Comparison of ENCODE assay signal across 1 cellular context in the genomic region with DNA sequence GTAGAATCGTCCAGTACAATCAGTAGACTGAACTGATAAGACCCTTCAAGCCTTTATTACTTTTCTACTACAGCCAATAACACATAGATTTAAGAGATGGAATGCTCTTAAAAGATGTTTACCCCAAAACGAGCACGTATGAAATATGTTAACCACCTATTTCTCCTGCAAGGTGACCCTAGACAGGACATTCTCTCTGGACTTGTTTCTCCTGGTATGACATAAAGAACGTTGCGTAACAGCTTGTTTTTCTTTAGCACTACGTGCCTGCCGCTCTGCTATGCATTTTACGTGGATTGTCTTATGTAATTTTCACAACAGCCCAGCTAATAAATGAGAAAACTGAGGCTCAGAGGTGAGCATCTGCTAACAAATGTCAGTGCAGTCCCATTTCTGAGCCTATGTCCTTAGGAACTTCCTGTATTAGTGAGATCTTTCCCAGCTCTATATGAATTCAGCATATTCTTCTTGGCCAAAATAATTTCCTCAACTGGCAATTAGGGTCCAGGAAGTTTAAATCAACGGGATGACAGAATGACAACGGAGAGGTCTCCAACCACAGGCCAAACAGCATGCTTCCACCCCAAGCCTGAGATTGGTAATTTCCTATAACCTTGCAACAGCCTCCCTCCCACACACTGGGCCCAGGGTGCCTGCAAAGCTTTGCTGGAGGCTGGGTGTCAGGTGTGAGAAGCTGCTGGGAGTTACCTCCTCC.
TF ChIP-seq lines count a peak whose summit lies in the region.

No MANE protein-coding gene starts in this region.

TF ChIP-seq in HepG2, 621 proteins besides CTCF, POLR2A, EP300 and RAD21 (continued from another document and continues in another):
- TF ChIP-seq CSRNP1 (CRISPR knock-in tag; IDR thresholded peaks at IDR 0.05) (no peak), MTA3 (CRISPR knock-in tag; IDR thresholded peaks at IDR 0.05) (no peak), ATAD3A (CRISPR knock-in tag; IDR thresholded peaks at IDR 0.05) (no peak), ZNF383 (CRISPR knock-in tag; IDR thresholded peaks at IDR 0.05; ENCODE audit: borderline replicate concordance) (no peak), SMYD3 (CRISPR knock-in tag; IDR thresholded peaks at IDR 0.05) (no peak; the same call in 1 of the 2 replicates), ZFP90 (CRISPR knock-in tag; IDR thresholded peaks at IDR 0.05; ENCODE audit: borderline replicate concordance) (no peak), ZBTB7B (CRISPR knock-in tag; IDR thresholded peaks at IDR 0.05) (no peak), ZNF773 (CRISPR knock-in tag; IDR thresholded peaks at IDR 0.05; ENCODE audit: borderline replicate concordance) (no peak), ZNF253 (CRISPR knock-in tag; IDR thresholded peaks at IDR 0.05; ENCODE audit: borderline replicate concordance) (peak; percentile 76; the same call in 1 of the 2 replicates), IRF1 (CRISPR knock-in tag; IDR thresholded peaks at IDR 0.05; ENCODE audit: low read depth) (no peak), MBNL3 (CRISPR knock-in tag; conservative IDR thresholded peaks at IDR 0.05) (no peak), CCDC6 (CRISPR knock-in tag; IDR thresholded peaks at IDR 0.05) (no peak), ZNF598 (CRISPR knock-in tag; IDR thresholded peaks at IDR 0.05; ENCODE audit: borderline replicate concordance) (peak; percentile 63; the same call in 1 of the 2 replicates), MTF1 (CRISPR knock-in tag; IDR thresholded peaks at IDR 0.05) (no peak), NRL (CRISPR knock-in tag; IDR thresholded peaks at IDR 0.05; ENCODE audit: borderline replicate concordance) (peak; percentile 69; the same call in 1 of the 2 replicates), RFXANK (CRISPR knock-in tag; IDR thresholded peaks at IDR 0.05) (0 out of 2 replicates have a peak, but pooled peaks have one; percentile 32), ZNF430 (CRISPR knock-in tag; IDR thresholded peaks at IDR 0.05) (peak; percentile 74), TSC22D2 (CRISPR knock-in tag; IDR thresholded peaks at IDR 0.05; ENCODE audit: borderline replicate concordance) (no peak), TARDBP (CRISPR knock-in tag; IDR thresholded peaks at IDR 0.05) (peak; percentile 49; the same call in 1 of the 2 replicates), ZNF512 (CRISPR knock-in tag; IDR thresholded peaks at IDR 0.05) (no peak)
- TF ChIP-seq, protein P1, sequence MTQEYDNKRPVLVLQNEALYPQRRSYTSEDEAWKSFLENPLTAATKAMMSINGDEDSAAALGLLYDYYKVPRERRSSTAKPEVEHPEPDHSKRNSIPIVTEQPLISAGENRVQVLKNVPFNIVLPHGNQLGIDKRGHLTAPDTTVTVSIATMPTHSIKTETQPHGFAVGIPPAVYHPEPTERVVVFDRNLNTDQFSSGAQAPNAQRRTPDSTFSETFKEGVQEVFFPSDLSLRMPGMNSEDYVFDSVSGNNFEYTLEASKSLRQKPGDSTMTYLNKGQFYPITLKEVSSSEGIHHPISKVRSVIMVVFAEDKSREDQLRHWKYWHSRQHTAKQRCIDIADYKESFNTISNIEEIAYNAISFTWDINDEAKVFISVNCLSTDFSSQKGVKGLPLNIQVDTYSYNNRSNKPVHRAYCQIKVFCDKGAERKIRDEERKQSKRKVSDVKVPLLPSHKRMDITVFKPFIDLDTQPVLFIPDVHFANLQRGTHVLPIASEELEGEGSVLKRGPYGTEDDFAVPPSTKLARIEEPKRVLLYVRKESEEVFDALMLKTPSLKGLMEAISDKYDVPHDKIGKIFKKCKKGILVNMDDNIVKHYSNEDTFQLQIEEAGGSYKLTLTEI (CRISPR knock-in tag; conservative IDR thresholded peaks at IDR 0.05): no peak
- TF ChIP-seq, protein P2, sequence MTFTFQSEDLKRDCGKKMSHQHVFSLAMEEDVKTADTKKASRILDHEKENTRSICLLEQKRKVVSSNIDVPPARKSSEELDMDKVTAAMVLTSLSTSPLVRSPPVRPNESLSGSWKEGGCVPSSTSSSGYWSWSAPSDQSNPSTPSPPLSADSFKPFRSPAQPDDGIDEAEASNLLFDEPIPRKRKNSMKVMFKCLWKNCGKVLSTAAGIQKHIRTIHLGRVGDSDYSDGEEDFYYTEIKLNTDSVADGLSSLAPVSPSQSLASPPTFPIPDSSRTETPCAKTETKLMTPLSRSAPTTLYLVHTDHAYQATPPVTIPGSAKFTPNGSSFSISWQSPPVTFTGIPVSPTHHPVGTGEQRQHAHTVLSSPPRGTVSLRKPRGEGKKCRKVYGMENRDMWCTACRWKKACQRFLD (CRISPR knock-in tag; IDR thresholded peaks at IDR 0.05; ENCODE audit: borderline replicate concordance): no peak
- TF ChIP-seq, protein P3, sequence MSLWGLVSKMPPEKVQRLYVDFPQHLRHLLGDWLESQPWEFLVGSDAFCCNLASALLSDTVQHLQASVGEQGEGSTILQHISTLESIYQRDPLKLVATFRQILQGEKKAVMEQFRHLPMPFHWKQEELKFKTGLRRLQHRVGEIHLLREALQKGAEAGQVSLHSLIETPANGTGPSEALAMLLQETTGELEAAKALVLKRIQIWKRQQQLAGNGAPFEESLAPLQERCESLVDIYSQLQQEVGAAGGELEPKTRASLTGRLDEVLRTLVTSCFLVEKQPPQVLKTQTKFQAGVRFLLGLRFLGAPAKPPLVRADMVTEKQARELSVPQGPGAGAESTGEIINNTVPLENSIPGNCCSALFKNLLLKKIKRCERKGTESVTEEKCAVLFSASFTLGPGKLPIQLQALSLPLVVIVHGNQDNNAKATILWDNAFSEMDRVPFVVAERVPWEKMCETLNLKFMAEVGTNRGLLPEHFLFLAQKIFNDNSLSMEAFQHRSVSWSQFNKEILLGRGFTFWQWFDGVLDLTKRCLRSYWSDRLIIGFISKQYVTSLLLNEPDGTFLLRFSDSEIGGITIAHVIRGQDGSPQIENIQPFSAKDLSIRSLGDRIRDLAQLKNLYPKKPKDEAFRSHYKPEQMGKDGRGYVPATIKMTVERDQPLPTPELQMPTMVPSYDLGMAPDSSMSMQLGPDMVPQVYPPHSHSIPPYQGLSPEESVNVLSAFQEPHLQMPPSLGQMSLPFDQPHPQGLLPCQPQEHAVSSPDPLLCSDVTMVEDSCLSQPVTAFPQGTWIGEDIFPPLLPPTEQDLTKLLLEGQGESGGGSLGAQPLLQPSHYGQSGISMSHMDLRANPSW (CRISPR knock-in tag; IDR thresholded peaks at IDR 0.05; ENCODE audit: borderline replicate concordance): no peak
- TF ChIP-seq, protein P4, sequence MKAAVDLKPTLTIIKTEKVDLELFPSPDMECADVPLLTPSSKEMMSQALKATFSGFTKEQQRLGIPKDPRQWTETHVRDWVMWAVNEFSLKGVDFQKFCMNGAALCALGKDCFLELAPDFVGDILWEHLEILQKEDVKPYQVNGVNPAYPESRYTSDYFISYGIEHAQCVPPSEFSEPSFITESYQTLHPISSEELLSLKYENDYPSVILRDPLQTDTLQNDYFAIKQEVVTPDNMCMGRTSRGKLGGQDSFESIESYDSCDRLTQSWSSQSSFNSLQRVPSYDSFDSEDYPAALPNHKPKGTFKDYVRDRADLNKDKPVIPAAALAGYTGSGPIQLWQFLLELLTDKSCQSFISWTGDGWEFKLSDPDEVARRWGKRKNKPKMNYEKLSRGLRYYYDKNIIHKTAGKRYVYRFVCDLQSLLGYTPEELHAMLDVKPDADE (CRISPR knock-in tag; IDR thresholded peaks at IDR 0.05): no peak
- TF ChIP-seq, protein P5, sequence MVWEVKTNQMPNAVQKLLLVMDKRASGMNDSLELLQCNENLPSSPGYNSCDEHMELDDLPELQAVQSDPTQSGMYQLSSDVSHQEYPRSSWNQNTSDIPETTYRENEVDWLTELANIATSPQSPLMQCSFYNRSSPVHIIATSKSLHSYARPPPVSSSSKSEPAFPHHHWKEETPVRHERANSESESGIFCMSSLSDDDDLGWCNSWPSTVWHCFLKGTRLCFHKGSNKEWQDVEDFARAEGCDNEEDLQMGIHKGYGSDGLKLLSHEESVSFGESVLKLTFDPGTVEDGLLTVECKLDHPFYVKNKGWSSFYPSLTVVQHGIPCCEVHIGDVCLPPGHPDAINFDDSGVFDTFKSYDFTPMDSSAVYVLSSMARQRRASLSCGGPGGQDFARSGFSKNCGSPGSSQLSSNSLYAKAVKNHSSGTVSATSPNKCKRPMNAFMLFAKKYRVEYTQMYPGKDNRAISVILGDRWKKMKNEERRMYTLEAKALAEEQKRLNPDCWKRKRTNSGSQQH (CRISPR knock-in tag; IDR thresholded peaks at IDR 0.05; ENCODE audit: low read depth): peak; percentile 68
- TF ChIP-seq, protein P6, sequence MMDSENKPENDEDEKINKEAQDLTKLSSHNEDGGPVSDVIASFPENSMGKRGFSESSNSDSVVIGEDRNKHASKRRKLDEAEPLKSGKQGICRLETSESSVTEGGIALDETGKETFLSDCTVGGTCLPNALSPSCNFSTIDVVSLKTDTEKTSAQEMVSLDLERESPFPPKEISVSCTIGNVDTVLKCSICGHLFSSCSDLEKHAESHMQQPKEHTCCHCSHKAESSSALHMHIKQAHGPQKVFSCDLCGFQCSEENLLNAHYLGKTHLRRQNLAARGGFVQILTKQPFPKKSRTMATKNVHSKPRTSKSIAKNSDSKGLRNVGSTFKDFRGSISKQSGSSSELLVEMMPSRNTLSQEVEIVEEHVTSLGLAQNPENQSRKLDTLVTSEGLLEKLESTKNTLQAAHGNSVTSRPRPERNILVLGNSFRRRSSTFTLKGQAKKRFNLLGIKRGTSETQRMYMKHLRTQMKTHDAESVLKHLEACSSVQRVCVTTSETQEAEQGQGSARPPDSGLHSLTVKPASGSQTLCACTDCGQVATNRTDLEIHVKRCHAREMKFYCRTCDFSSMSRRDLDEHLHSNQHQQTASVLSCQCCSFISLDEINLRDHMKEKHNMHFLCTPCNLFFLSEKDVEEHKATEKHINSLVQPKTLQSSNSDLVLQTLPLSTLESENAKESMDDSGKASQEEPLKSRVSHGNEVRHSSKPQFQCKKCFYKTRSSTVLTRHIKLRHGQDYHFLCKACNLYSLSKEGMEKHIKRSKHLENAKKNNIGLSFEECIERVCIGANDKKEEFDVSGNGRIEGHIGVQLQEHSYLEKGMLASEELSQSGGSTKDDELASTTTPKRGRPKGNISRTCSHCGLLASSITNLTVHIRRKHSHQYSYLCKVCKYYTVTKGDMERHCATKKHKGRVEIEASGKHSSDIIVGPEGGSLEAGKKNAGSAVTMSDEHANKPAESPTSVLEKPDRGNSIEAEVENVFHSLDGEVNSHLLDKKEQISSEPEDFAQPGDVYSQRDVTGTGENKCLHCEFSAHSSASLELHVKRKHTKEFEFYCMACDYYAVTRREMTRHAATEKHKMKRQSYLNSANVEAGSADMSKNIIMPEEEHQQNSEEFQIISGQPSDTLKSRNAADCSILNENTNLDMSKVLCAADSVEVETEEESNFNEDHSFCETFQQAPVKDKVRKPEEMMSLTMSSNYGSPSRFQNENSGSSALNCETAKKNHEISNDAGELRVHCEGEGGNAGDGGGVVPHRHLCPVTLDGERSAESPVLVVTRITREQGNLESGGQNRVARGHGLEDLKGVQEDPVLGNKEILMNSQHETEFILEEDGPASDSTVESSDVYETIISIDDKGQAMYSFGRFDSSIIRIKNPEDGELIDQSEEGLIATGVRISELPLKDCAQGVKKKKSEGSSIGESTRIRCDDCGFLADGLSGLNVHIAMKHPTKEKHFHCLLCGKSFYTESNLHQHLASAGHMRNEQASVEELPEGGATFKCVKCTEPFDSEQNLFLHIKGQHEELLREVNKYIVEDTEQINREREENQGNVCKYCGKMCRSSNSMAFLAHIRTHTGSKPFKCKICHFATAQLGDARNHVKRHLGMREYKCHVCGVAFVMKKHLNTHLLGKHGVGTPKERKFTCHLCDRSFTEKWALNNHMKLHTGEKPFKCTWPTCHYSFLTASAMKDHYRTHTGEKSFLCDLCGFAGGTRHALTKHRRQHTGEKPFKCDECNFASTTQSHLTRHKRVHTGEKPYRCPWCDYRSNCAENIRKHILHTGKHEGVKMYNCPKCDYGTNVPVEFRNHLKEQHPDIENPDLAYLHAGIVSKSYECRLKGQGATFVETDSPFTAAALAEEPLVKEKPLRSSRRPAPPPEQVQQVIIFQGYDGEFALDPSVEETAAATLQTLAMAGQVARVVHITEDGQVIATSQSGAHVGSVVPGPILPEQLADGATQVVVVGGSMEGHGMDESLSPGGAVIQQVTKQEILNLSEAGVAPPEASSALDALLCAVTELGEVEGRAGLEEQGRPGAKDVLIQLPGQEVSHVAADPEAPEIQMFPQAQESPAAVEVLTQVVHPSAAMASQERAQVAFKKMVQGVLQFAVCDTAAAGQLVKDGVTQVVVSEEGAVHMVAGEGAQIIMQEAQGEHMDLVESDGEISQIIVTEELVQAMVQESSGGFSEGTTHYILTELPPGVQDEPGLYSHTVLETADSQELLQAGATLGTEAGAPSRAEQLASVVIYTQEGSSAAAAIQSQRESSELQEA (CRISPR knock-in tag; IDR thresholded peaks at IDR 0.05; ENCODE audit: not compliant biosample characterization): no peak
- TF ChIP-seq, protein P7, sequence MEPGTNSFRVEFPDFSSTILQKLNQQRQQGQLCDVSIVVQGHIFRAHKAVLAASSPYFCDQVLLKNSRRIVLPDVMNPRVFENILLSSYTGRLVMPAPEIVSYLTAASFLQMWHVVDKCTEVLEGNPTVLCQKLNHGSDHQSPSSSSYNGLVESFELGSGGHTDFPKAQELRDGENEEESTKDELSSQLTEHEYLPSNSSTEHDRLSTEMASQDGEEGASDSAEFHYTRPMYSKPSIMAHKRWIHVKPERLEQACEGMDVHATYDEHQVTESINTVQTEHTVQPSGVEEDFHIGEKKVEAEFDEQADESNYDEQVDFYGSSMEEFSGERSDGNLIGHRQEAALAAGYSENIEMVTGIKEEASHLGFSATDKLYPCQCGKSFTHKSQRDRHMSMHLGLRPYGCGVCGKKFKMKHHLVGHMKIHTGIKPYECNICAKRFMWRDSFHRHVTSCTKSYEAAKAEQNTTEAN (CRISPR knock-in tag; conservative IDR thresholded peaks at IDR 0.05): peak; percentile 60
